1 cellular context compared by ENCODE assay signal in genomic region chr2:151138507-151138906, GRCh38.
TF ChIP-seq lines count a peak whose summit lies in the region.

No MANE protein-coding gene starts in this region.

TF ChIP-seq in SK-N-SH treated with all-trans-retinoic acid at 6 μM for 48 hours, 23 proteins besides CTCF, POLR2A, EP300 and RAD21 (continued from another document):
- TF ChIP-seq ESRRG (CRISPR knock-in tag; IDR thresholded peaks at IDR 0.05) = no peak
- TF ChIP-seq CSDC2 (CRISPR knock-in tag; IDR thresholded peaks at IDR 0.05) = no peak
- TF ChIP-seq POU6F1 (CRISPR knock-in tag; IDR thresholded peaks at IDR 0.05; ENCODE audit: borderline replicate concordance, low read depth) = no peak
TF ChIP-seq in SK-N-SH treated with all-trans-retinoic acid at 6 μM for 48 hours: peak in this region for 0.
